Comparison of ENCODE assay signal across 9 cellular contexts in the genomic region with DNA sequence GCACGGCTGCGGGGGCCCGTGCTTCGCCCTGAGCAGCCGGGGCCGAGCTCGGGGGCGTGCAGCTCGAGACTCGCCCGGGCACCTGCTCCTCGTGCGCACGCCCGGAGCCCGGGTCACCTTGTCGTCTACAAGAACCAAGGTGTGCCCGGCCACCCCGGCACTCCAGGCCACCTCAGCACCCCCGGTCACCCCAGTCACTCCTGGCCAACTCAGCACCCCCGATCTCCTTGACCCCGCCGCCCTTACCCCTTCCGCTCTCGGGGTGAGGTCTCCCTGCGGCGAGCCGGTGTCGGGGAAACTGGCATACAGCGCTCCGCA. TPM values are rescaled to one million over a fixed set of nuclear protein-coding genes. Genes with fewer than 3 reads are reported as not detected.
DNase-seq lines count a peak whose midpoint lies in the region; ATAC-seq and TF ChIP-seq lines count a peak whose summit lies in the region.
"Had no signal": no experiment of that assay in that cellular context is flagged by ENCODE, and none has a peak within 500 bp of the region (broad histone marks: within the 10 kb centered on the region; RNA-seq: fewer than 3 reads in every experiment).

No MANE protein-coding gene starts in this region.

- H3K4me1 ChIP-seq in CD8-positive, alpha-beta T cell (ENCODE audit: insufficient read depth, low read length): peaks cover 37% of the 10 kb centered on the region
- peaks cover 48% of the 10 kb centered on the region for H3K4me1 ChIP-seq in PC-9 (replicated peaks; ENCODE audit: insufficient read depth)
- peaks cover 22 to 58% (median 27%) of the 10 kb centered on the region in 3 donors for H3K4me1 ChIP-seq in esophagus squamous epithelium
- peaks cover 4% of the 10 kb centered on the region for H3K4me1 ChIP-seq in ovary (ENCODE audit: insufficient read depth)

- WGBS in esophagus squamous epithelium, 2 donors: 1% methylated on average over 10 of the region's 31 CpGs; no CpG with 5 or more reads in 1 of the 2 donors
- 1 to 4% (median 2%) methylated on average over 22 to 31 of the region's 31 CpGs for WGBS in ovary, 3 donors

- no peak for TF ChIP-seq POLR2A in esophagus squamous epithelium (IDR thresholded peaks at IDR 0.05)
- no peak for TF ChIP-seq POLR2A in ovary (IDR thresholded peaks at IDR 0.05)

- no peaks in the 10 kb centered on the region for H3K36me3 ChIP-seq in CD8-positive, alpha-beta T cell (ENCODE audit: insufficient read depth, low read length)
- H3K36me3 ChIP-seq in PC-9 (ENCODE audit: low read depth) (peaks cover 7% of the 10 kb centered on the region; the same call in 1 of the 2 replicates), esophagus squamous epithelium (no peaks in the 10 kb centered on the region), ovary (no peaks in the 10 kb centered on the region)

- H3K4me1 Mint-ChIP-seq in CD8-positive, alpha-beta T cell (ENCODE audit: low read depth): peaks cover 20% of the 10 kb centered on the region

- peaks cover 63% of the 10 kb centered on the region for H3K27me3 Mint-ChIP-seq in CD8-positive, alpha-beta T cell (ENCODE audit: low read depth)

- peaks cover 28% of the 10 kb centered on the region for H3K79me2 ChIP-seq in PC-9 (ENCODE audit: low read depth)

- intact Hi-C loops in CD8-positive, alpha-beta T cell (cut with DNase I, micrococcal nuclease): loop anchor here in 1 of 2 experiments (10.0 kb wide), 1 partner anchor 1333 kb away; no protein-coding TSS in a partner anchor
- intact Hi-C loops in PC-9 (cut with micrococcal nuclease; ENCODE audit: unreplicated experiment) (loop anchor here (2.0 to 5.0 kb wide), 2 partner anchors 259 to 986 kb away; no protein-coding TSS in a partner anchor), esophagus squamous epithelium (cut with DNase I) (loop anchor here (5.0 kb wide), 1 partner anchor 1166 kb away; no protein-coding TSS in a partner anchor), ovary (cut with DNase I) (loop anchor here (5.0 to 10.0 kb wide), 7 partner anchors 423 to 1336 kb away; no protein-coding TSS in a partner anchor)

- H3F3A ChIP-seq in PC-9 (ENCODE audit: insufficient read depth, low read depth): peaks cover 39% of the 10 kb centered on the region; the same call in 1 of the 2 replicates

- DNase-seq in CD8-positive, alpha-beta T cell: no peak
- no peak for DNase-seq in PC-9
- DNase-seq in esophagus squamous epithelium (lab: John Stamatoyannopoulos, UW): no peak
- DNase-seq in ovary: peak in 2 of 5 donors; percentile 22 to 44
- DNase-seq in H4 (ENCODE audit: low spot score): no peak
- no peak for DNase-seq in GM03348 (ENCODE audit: low spot score)

- H3K9me3 ChIP-seq in CD8-positive, alpha-beta T cell (ENCODE audit: low read length): no peaks in the 10 kb centered on the region
- H3K9me3 ChIP-seq in PC-9 (ENCODE audit: insufficient read depth, low read depth): no peaks in the 10 kb centered on the region
- H3K9me3 ChIP-seq in esophagus squamous epithelium: no peaks in the 10 kb centered on the region
- no peaks in the 10 kb centered on the region for H3K9me3 ChIP-seq in ovary

- H3K4me3 ChIP-seq in CD8-positive, alpha-beta T cell (ENCODE audit: low read depth, low read length): peak overlapping the region; percentile 13
- H3K4me3 ChIP-seq in PC-9 (peak overlapping the region; percentile 84), esophagus squamous epithelium (peak overlapping the region; percentile 31 to 71 (median 46)), ovary (peak overlapping the region; percentile 78)

- 0 out of 2 replicates have a peak overlapping the region, but pooled peaks have one; percentile 72 for H2AFZ ChIP-seq in PC-9

- no peaks in the 10 kb centered on the region for H3K9me3 Mint-ChIP-seq in CD8-positive, alpha-beta T cell

- no peak for TF ChIP-seq EP300 in ovary (IDR thresholded peaks at IDR 0.05)

- H3K27ac ChIP-seq in CD8-positive, alpha-beta T cell (ENCODE audit: low read depth, low read length): no peak overlapping the region
- H3K27ac ChIP-seq in PC-9 (no peak overlapping the region), esophagus squamous epithelium (peak overlapping the region; percentile 16 to 56 (median 42)), ovary (peak overlapping the region in 1 of 2 donors; percentile 23)

- CTCF ChIA-PET in CD8-positive, alpha-beta T cell (lab: Charles Lee): no interaction called here
- CTCF ChIA-PET in PC-9 (lab: Charles Lee): interaction anchor here (0.6 to 2.0 kb wide), 3 partner anchors 140 to 1333 kb away, joined by 3 to 5 read pairs (median 4); no protein-coding TSS in a partner anchor

- POLR2A ChIA-PET in CD8-positive, alpha-beta T cell (lab: Charles Lee): no interaction called here
- POLR2A ChIA-PET in PC-9 (lab: Charles Lee; ENCODE audit: unreplicated experiment): interaction anchor here (0.6 to 0.9 kb wide), 6 partner anchors 19 to 1714 kb away, joined by 3 to 31 read pairs (median 6); no protein-coding TSS in a partner anchor

- no peak overlapping the region for H3K27ac Mint-ChIP-seq in CD8-positive, alpha-beta T cell

- H3K36me3 Mint-ChIP-seq in CD8-positive, alpha-beta T cell: no peaks in the 10 kb centered on the region

- peaks cover 5% of the 10 kb centered on the region for H3K27me3 ChIP-seq in CD8-positive, alpha-beta T cell (ENCODE audit: insufficient read depth, low read length)
- H3K27me3 ChIP-seq in PC-9 (ENCODE audit: insufficient read depth, low read depth) (no peaks in the 10 kb centered on the region), esophagus squamous epithelium (peaks cover 0 to 81% (median 12%) of the 10 kb centered on the region in 4 donors), ovary (no peaks in the 10 kb centered on the region)

- ATAC-seq in CD8-positive, alpha-beta T cell: no peak
- ATAC-seq in HG02885 (IDR thresholded peaks at IDR 0.05; ENCODE audit: poor library complexity, unreplicated experiment) (no peak), GM21381 (IDR thresholded peaks at IDR 0.05; ENCODE audit: unreplicated experiment) (no peak)

- no peaks in the 10 kb centered on the region for H3K9me2 ChIP-seq in PC-9 (ENCODE audit: insufficient read depth)

- no peaks in the 10 kb centered on the region; the same call in 1 of the 2 replicates for H4K20me1 ChIP-seq in PC-9 (ENCODE audit: insufficient read depth)

- peak overlapping the region; percentile 93 for H3K4me2 ChIP-seq in PC-9

- H3K4me3 Mint-ChIP-seq in CD8-positive, alpha-beta T cell: no peak overlapping the region

- TF ChIP-seq CTCF in CD8-positive, alpha-beta T cell (IDR thresholded peaks at IDR 0.05): no peak
- TF ChIP-seq CTCF in PC-9 (conservative IDR thresholded peaks at IDR 0.05): no peak
- no peak for TF ChIP-seq CTCF in esophagus squamous epithelium (IDR thresholded peaks at IDR 0.05)
- no peak for TF ChIP-seq CTCF in ovary (IDR thresholded peaks at IDR 0.05)

- no TSS peak for BruUV-seq in PC-9 (replicated peaks; lab: Mats Ljungman, UMichigan)

RNA-seq across cellular contexts. Expression of gene IGFBP3, which starts 0.3 kb away (rescaled TPM):
- 1 to 10 TPM; 3.9 to 4.2 TPM for total RNA-seq in CD8-positive, alpha-beta T cell
- total RNA-seq in PC-9 (2021) (237 and 386 TPM in 2 replicates), esophagus squamous epithelium (10 to 100 TPM; 11.8 to 68.4 (median 47.9) TPM), ovary (100 to 1,000 TPM in 6 of 7 donors, 10 to 100 TPM in 1; 51.6 to 648 (median 173) TPM)
- 100 to 1,000 TPM; 174 to 272 TPM for polyA plus RNA-seq in ovary
- 1,960 and 2,130 TPM in 2 replicates for total RNA-seq in H4 (2014; rRNA removed; shearing (Covaris generic))

RNA-seq across cellular contexts. Expression of gene IGFBP1, which starts 33.1 kb away (rescaled TPM):
- total RNA-seq in CD8-positive, alpha-beta T cell: not detected
- total RNA-seq in PC-9 (2021): 0.33 and 0.92 TPM in 2 replicates
- not detected for total RNA-seq in esophagus squamous epithelium
- total RNA-seq in ovary: 100 to 1,000 TPM in 1 of 7 donors, 10 to 100 TPM in 1, 1 to 10 TPM in 4, not detected in 1; 1.1 to 197 (median 3.5) TPM
- polyA plus RNA-seq in ovary: 1 to 10 TPM; 3.5 to 5.4 TPM
- total RNA-seq in H4 (2014; rRNA removed; shearing (Covaris generic)): not detected in 2 replicates

RNA-seq across cellular contexts. Expression of gene CCDC201, which starts 48.5 kb away (rescaled TPM):
- not detected for total RNA-seq in CD8-positive, alpha-beta T cell
- total RNA-seq in PC-9 (2021): not detected in 2 replicates
- not detected for total RNA-seq in esophagus squamous epithelium
- total RNA-seq in ovary: not detected
- under 1 TPM in 1 of 2 donors, not detected in 1; 0.15 TPM for polyA plus RNA-seq in ovary
- total RNA-seq in H4 (2014; rRNA removed; shearing (Covaris generic)): 0.08 and 0.10 TPM in 2 replicates
- polyA plus RNA-seq: adipose tissue had no signal

Comparison
In these comparisons a context has a peak if more than half of its experiments do, and no peak if none do; other contexts are left out.
1. H3K27ac ChIP-seq: peak in esophagus squamous epithelium (4 of 4); none in CD8-positive, alpha-beta T cell (single experiment) and PC-9 (single experiment).
2. H3K4me3 ChIP-seq: peak in every context shown above with its lines; median percentile 84 in PC-9; 78 in ovary; 46 in esophagus squamous epithelium; 13 in CD8-positive, alpha-beta T cell.